8 cellular contexts compared by ENCODE assay signal in the genomic region with DNA sequence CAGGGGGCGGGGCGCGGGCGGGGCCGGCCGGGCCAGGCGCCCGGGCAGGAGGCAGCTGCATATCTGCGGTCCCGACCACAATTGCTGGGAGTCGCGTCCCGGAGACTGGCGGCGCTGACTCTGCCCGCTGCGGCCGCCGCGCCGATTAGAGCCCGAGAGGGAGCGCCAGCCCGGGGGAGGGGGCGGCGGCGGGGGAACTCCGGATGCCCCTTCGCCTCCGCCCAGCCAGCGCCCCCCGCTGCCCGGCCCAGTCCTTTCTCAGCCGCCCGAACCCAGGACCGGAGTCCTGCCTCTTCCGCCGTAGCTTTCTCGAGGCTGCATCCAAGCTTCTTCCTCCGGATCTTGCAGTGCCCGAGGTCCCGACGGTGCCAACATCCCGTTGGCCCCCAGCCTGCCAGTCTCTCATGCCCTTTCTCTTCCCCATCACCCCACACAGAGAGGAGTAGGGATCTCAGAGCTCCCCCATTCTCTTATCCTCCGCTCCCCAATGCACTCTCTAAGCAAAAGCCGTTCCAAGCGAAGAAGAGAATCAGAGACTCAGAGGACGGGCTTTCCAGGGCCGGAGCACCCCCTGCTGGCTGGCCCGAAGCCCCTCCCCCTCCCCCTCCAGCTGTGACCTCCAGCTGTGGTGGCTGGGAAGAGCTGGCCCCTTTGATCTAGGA. TPM values are rescaled to one million over a fixed set of nuclear protein-coding genes. Genes with fewer than 3 reads are reported as not detected.
DNase-seq lines count a peak whose midpoint lies in the region; ATAC-seq, FAIRE-seq and TF ChIP-seq lines count a peak whose summit lies in the region.

No MANE protein-coding gene starts in this region.

- no peaks in the 10 kb centered on the region for H3K36me3 ChIP-seq in right atrium auricular region
- no peaks in the 10 kb centered on the region for H3K36me3 ChIP-seq in psoas muscle (ENCODE audit: insufficient read depth in 1 of 2, low read depth in 1 of 2)

- peak; percentile 72 for DNase-seq in AG10803 (ENCODE audit: low read depth)
- DNase-seq in T-helper 1 cell = peak; percentile 35 to 72 (median 58)
- DNase-seq in amygdala (lab: John Stamatoyannopoulos, UW) = peak in 54 of 56 donors; percentile 29 to 89 (median 70)
- peak; percentile 84 for DNase-seq in right atrium auricular region (ENCODE audit: low spot score)
- DNase-seq in psoas muscle = peak; percentile 79 to 88
- peak; percentile 81 for DNase-seq in urothelium cell line (ENCODE audit: low spot score)

- WGBS in psoas muscle, 3 donors = 0 to 1% (median 0%) methylated on average over 13 to 50 of the region's 50 CpGs

- ATAC-seq in GM19324 (IDR thresholded peaks at IDR 0.05; ENCODE audit: low FRiP score, unreplicated experiment) = peak; percentile 60
- ATAC-seq in psoas muscle = peak; percentile 87 to 97 (median 91)

- no peaks in the 10 kb centered on the region for H3K27me3 ChIP-seq in right atrium auricular region
- H3K27me3 ChIP-seq in psoas muscle (ENCODE audit: insufficient read depth in 3 of 3, low read length in 2 of 3) = no peaks in the 10 kb centered on the region

- intact Hi-C loops in psoas muscle (cut with DNase I) = loop anchor here in 1 of 2 donors (2.0 to 10.0 kb wide), 2 partner anchors 18 to 330 kb away; a partner anchor contains a TSS

- H3K27ac ChIP-seq in right atrium auricular region = peak overlapping the region; percentile 76 to 78
- peak overlapping the region; percentile 61 for H3K27ac ChIP-seq in psoas muscle

- H3K4me3 ChIP-seq in AG10803 (ENCODE audit: low read length) = peak overlapping the region; percentile 74
- peak overlapping the region; percentile 63 to 73 for H3K4me3 ChIP-seq in right atrium auricular region
- H3K4me3 ChIP-seq in psoas muscle = peak overlapping the region; percentile 70

- H3K9me3 ChIP-seq in right atrium auricular region (no peaks in the 10 kb centered on the region), psoas muscle (no peaks in the 10 kb centered on the region)

- TF ChIP-seq CTCF in AG10803 (conservative IDR thresholded peaks at IDR 0.05; ENCODE audit: low read length) = peak; percentile 73
- peak; percentile 53 for TF ChIP-seq CTCF in LNCAP (IDR thresholded peaks at IDR 0.05)
- peak; percentile 47 to 91 for TF ChIP-seq CTCF in right atrium auricular region (IDR thresholded peaks at IDR 0.05)
- peak; percentile 68 for TF ChIP-seq CTCF in psoas muscle (IDR thresholded peaks at IDR 0.05)

- H3K4me1 ChIP-seq in right atrium auricular region = peaks cover 0 to 16% of the 10 kb centered on the region in 2 donors
- H3K4me1 ChIP-seq in psoas muscle = peaks cover 4% of the 10 kb centered on the region

- FAIRE-seq in urothelium cell line (lab: Jason Lieb, UNC) = no peak

RNA-seq across cellular contexts. Expression of a gene that starts 8.8 kb away (rescaled TPM):
- total RNA-seq in right atrium auricular region = not detected
- not detected for total RNA-seq in psoas muscle
- polyA plus RNA-seq in psoas muscle = not detected

RNA-seq across cellular contexts. Expression of a gene that starts 23.5 kb away (rescaled TPM):
- 10 to 100 TPM; 30.4 to 30.8 TPM for total RNA-seq in right atrium auricular region
- total RNA-seq in psoas muscle = 10 to 100 TPM; 29.0 to 35.7 (median 31.5) TPM
- polyA plus RNA-seq in psoas muscle = 10 to 100 TPM; 22.9 to 36.8 (median 34.0) TPM

RNA-seq across cellular contexts. Expression of a gene that starts 35.0 kb away (rescaled TPM):
- 10 to 100 TPM; 21.2 to 36.6 TPM for total RNA-seq in right atrium auricular region
- 10 to 100 TPM; 39.0 to 48.0 (median 45.4) TPM for total RNA-seq in psoas muscle
- 10 to 100 TPM; 10.2 to 16.2 (median 15.1) TPM for polyA plus RNA-seq in psoas muscle

RNA-seq across cellular contexts. Expression of a gene that starts 45.5 kb away (rescaled TPM):
- total RNA-seq in right atrium auricular region = 10 to 100 TPM; 26.9 to 28.3 TPM
- 10 to 100 TPM; 43.1 to 51.4 (median 44.5) TPM for total RNA-seq in psoas muscle
- 10 to 100 TPM; 34.6 to 68.9 (median 65.0) TPM for polyA plus RNA-seq in psoas muscle

RNA-seq across cellular contexts. Expression of a gene that starts 49.6 kb away (rescaled TPM):
- total RNA-seq in right atrium auricular region (100 to 1,000 TPM; 416 to 549 TPM), psoas muscle (100 to 1,000 TPM; 239 to 282 (median 266) TPM)
- polyA plus RNA-seq in psoas muscle = 100 to 1,000 TPM; 406 to 603 (median 474) TPM

Comparison
In these comparisons a context has a peak if more than half of its experiments do, and no peak if none do; other contexts are left out.
1. Peak in every context shown above with its lines: DNase-seq, ATAC-seq, H3K4me3 ChIP-seq and H3K27ac ChIP-seq.